16 cellular contexts compared by ENCODE assay signal in genomic region chr12:48631071-48631470, GRCh38. TPM values are rescaled to one million over a fixed set of nuclear protein-coding genes. Genes with fewer than 3 reads are reported as not detected.
DNase-seq lines count a peak whose midpoint lies in the region; ATAC-seq and TF ChIP-seq lines count a peak whose summit lies in the region.
"Had no signal": no experiment of that assay in that cellular context is flagged by ENCODE, and none has a peak within 500 bp of the region (broad histone marks: within the 10 kb centered on the region; RNA-seq: fewer than 3 reads in every experiment).

No MANE protein-coding gene starts in this region.

- H3K4me3 Mint-ChIP-seq in mesothelial cell of epicardium = no peak overlapping the region
- no peak overlapping the region for H3K4me3 Mint-ChIP-seq in activated T-cell treated with anti-CD3 and anti-CD28 coated beads, Interleukin-2, amount 50 U/mL, for 4 hours
- H3K4me3 Mint-ChIP-seq: CD4-positive, CD25-positive, alpha-beta regulatory T cell; H9 had no signal

- H3K27ac Mint-ChIP-seq in mesothelial cell of epicardium = peak overlapping the region; percentile 23
- H3K27ac Mint-ChIP-seq: H9 had no signal

- H3K4me1 Mint-ChIP-seq in mesothelial cell of epicardium = peaks cover 9% of the 10 kb centered on the region
- no peaks in the 10 kb centered on the region for H3K4me1 Mint-ChIP-seq in activated T-cell treated with anti-CD3 and anti-CD28 coated beads, Interleukin-2, amount 50 U/mL, for 4 hours (ENCODE audit: low read depth)
- H3K4me1 Mint-ChIP-seq: CD4-positive, CD25-positive, alpha-beta regulatory T cell had no signal

- H3K4me3 ChIP-seq in LNCaP clone FGC (ENCODE audit: low read depth, low read length) = no peak overlapping the region
- H3K4me3 ChIP-seq: BLaER1 treated with 17β-estradiol and CSF1 and Interleukin-3, amounts not matched to agents 10 nM and 100 nM; GM12878 had no signal

- peak; percentile 2 for DNase-seq in LNCaP clone FGC (ENCODE audit: low read depth)
- peak; percentile 20 for DNase-seq in astrocyte of the hippocampus (ENCODE audit: low read depth, low spot score)
- DNase-seq in mesothelial cell of epicardium (ENCODE audit: low spot score in 2 of 2, unreplicated experiment in 2 of 2) = no peak
- peak; percentile 4 for DNase-seq in renal cortical epithelial cell (ENCODE audit: low read depth)
- no peak for DNase-seq in NCI-H226
- no peak for DNase-seq in activated T-cell treated with anti-CD3 and anti-CD28 coated beads, Interleukin-2, amount 50 U/mL, for 4 hours
- DNase-seq in GM19238 (ENCODE audit: insufficient read length, low spot score) = no peak
- DNase-seq: 8988T; ACHN; CD4-positive, CD25-positive, alpha-beta regulatory T cell; DMS53; GOT3; H9 had no signal

- H3K9me3 Mint-ChIP-seq in mesothelial cell of epicardium = no peaks in the 10 kb centered on the region
- no peaks in the 10 kb centered on the region for H3K9me3 Mint-ChIP-seq in activated T-cell treated with anti-CD3 and anti-CD28 coated beads, Interleukin-2, amount 50 U/mL, for 4 hours
- H3K9me3 Mint-ChIP-seq: H9 had no signal

- H3K27me3 Mint-ChIP-seq in mesothelial cell of epicardium (ENCODE audit: low read depth) = peaks cover 3% of the 10 kb centered on the region
- peaks cover 36% of the 10 kb centered on the region for H3K27me3 Mint-ChIP-seq in activated T-cell treated with anti-CD3 and anti-CD28 coated beads, Interleukin-2, amount 50 U/mL, for 4 hours (ENCODE audit: low read depth)

- TF ChIP-seq CTCF in LNCaP clone FGC (IDR thresholded peaks at IDR 0.05; ENCODE audit: control insufficient read depth, extremely low read depth, insufficient read depth) (no peak), mesothelial cell of epicardium (IDR thresholded peaks at IDR 0.05; ENCODE audit: unreplicated experiment) (no peak)

- no peak for ATAC-seq in activated T-cell treated with anti-CD3 and anti-CD28 coated beads, Interleukin-2, amount 50 U/mL, for 4 hours
- ATAC-seq in GM18861 (IDR thresholded peaks at IDR 0.05; ENCODE audit: unreplicated experiment) = no peak
- ATAC-seq: GM12878 had no signal

- no peaks in the 10 kb centered on the region for H3K36me3 Mint-ChIP-seq in mesothelial cell of epicardium
- H3K36me3 Mint-ChIP-seq in activated T-cell treated with anti-CD3 and anti-CD28 coated beads, Interleukin-2, amount 50 U/mL, for 4 hours (ENCODE audit: insufficient read depth) = no peaks in the 10 kb centered on the region
- H3K36me3 Mint-ChIP-seq: CD4-positive, CD25-positive, alpha-beta regulatory T cell had no signal

RNA-seq across cellular contexts. Expression of gene KANSL2, which starts 51.0 kb away (rescaled TPM):
- total RNA-seq in mesothelial cell of epicardium = 48.3 to 53.7 TPM (median 48.4 TPM) in 3 replicates
- total RNA-seq in renal cortical epithelial cell = 61.7 and 69.8 TPM in 2 replicates
- 10 to 100 TPM; 47.9 to 68.1 (median 68.0) TPM for total RNA-seq in activated T-cell treated with anti-CD3 and anti-CD28 coated beads, Interleukin-2, amount 50 U/mL, for 4 hours

Comparison
In these comparisons a context has a peak if more than half of its experiments do, and no peak if none do; other contexts are left out.
1. DNase-seq: peak in LNCaP clone FGC (single experiment), astrocyte of the hippocampus (single experiment) and renal cortical epithelial cell (single experiment); none in mesothelial cell of epicardium (0 of 2), NCI-H226 (single experiment), activated T-cell treated with anti-CD3 and anti-CD28 coated beads, Interleukin-2, amount 50 U/mL, for 4 hours (single experiment) and GM19238 (single experiment).